In genomic region chr1:214989341-214989740, GRCh38 we compare ENCODE assay signal across 20 cellular contexts.
DNase-seq lines count a peak whose midpoint lies in the region; TF ChIP-seq lines count a peak whose summit lies in the region.
"Had no signal": no experiment of that assay in that cellular context is flagged by ENCODE, and none has a peak within 500 bp of the region (broad histone marks: within the 10 kb centered on the region; RNA-seq: fewer than 3 reads in every experiment).

No MANE protein-coding gene starts in this region.

- TF ChIP-seq CTCF in fibroblast of pulmonary artery (IDR thresholded peaks at IDR 0.05; ENCODE audit: low read length, missing control alignments) (no peak), thyroid gland (IDR thresholded peaks at IDR 0.05) (no peak), stomach (IDR thresholded peaks at IDR 0.05) (no peak)

- intact Hi-C loops in thyroid gland (cut with DNase I), result no loop called here
- intact Hi-C loops in stomach (cut with DNase I; ENCODE audit: low total_unique reads), result no loop called here

- WGBS in thyroid gland, 2 donors, result 32 to 42% methylated on average over 1 of the region's 1 CpG
- WGBS in stomach, 5 donors, result 30 to 66% (median 61%) methylated on average over 1 of the region's 1 CpG

- no peaks in the 10 kb centered on the region for H3K36me3 ChIP-seq in thyroid gland
- H3K36me3 ChIP-seq in stomach, result no peaks in the 10 kb centered on the region
- H3K36me3 ChIP-seq: HAP-1, heart left ventricle, uterus had no signal

- no peak overlapping the region for H3K4me3 ChIP-seq in fibroblast of pulmonary artery (replicated peaks; ENCODE audit: low read depth, low read length)
- no peak overlapping the region for H3K4me3 ChIP-seq in thyroid gland (replicated peaks in 1 of 3)
- H3K4me3 ChIP-seq in stomach, result no peak overlapping the region
- H3K4me3 ChIP-seq: A549, HAP-1, heart left ventricle, uterus had no signal

- H3K9me3 ChIP-seq in thyroid gland, result no peaks in the 10 kb centered on the region
- peaks cover 0 to 8% (median 1%) of the 10 kb centered on the region in 4 donors for H3K9me3 ChIP-seq in stomach
- H3K9me3 ChIP-seq: A549, HAP-1, uterus had no signal

- TF ChIP-seq POLR2A in thyroid gland (IDR thresholded peaks at IDR 0.05), result no peak
- no peak for TF ChIP-seq POLR2A in stomach (IDR thresholded peaks at IDR 0.05)

- H3K27ac ChIP-seq in thyroid gland (no peak overlapping the region), stomach (no peak overlapping the region)
- H3K27ac ChIP-seq: A549, heart left ventricle, RWPE1, uterus had no signal

- H3K27me3 ChIP-seq in thyroid gland, result no peaks in the 10 kb centered on the region
- no peaks in the 10 kb centered on the region for H3K27me3 ChIP-seq in stomach
- H3K27me3 ChIP-seq: heart left ventricle, uterus had no signal

- TF ChIP-seq EP300 in stomach (IDR thresholded peaks at IDR 0.05), result no peak

- peaks cover 0 to 8% of the 10 kb centered on the region in 2 donors for H3K4me1 ChIP-seq in thyroid gland
- H3K4me1 ChIP-seq in stomach, result no peaks in the 10 kb centered on the region
- H3K4me1 ChIP-seq: A549, HAP-1, heart left ventricle, uterus had no signal

- DNase-seq in NCI-H82 (lab: John Stamatoyannopoulos, UW) (peak; percentile 25), NCI-H82 treated with DMSO at 0.1 percent for 48 hours (lab: John Stamatoyannopoulos, UW; ENCODE audit: unreplicated experiment) (no peak), amniotic epithelial cell (ENCODE audit: low read depth) (peak; percentile 36), fibroblast of pulmonary artery (ENCODE audit: low read depth) (peak; percentile 72), thyroid gland (peak; percentile 8 to 20), midbrain (lab: John Stamatoyannopoulos, UW) (no peak), COLO668 (lab: John Stamatoyannopoulos, UW; ENCODE audit: unreplicated experiment) (no peak), stomach (no peak)
- DNase-seq: activated CD8-positive, alpha-beta T cell treated with anti-CD3 and anti-CD28 coated beads, Interleukin-2, amount 10 ng/mL, durations not matched to agents 7 days and 5 days; activated naive CD8-positive, alpha-beta T cell treated with anti-CD3 and anti-CD28 coated beads, Interleukin-2, amount 50 U/mL, for 24 hours; cortex of kidney; heart left ventricle; islet precursor cell; MV-4-11; NCI-H2029; NCI-H526 treated with DMSO at 0.1 percent for 48 hours; uterus had no signal

Comparison
In these comparisons a context has a peak if more than half of its experiments do, and no peak if none do; other contexts are left out.
1. DNase-seq: peak in NCI-H82 (single experiment), amniotic epithelial cell (single experiment), fibroblast of pulmonary artery (single experiment) and thyroid gland (2 of 2); none in NCI-H82 treated with DMSO at 0.1 percent for 48 hours (single experiment), midbrain (single experiment), COLO668 (single experiment) and stomach (single experiment).